ENCODE assay signal across 7 cellular contexts in the genomic region with DNA sequence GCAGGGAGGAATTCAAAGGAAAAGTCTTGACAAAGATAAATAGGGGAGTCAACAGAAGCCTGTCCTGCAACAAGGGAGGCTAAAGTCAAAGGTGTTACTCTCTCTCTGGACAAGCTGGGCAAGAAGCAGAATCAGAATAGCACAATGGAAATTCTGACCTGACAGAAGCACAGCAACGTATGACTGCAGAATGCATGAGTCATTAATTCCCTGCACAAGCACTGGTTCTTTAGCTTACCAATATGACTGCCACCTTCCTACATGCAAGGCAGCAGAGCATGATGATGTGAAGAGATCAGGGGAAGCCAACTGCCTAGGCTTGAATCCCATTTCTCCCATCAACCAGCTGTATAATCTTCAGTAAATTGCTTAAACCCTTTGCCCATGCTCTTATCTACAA.
DNase-seq lines count a peak whose midpoint lies in the region; ATAC-seq and TF ChIP-seq lines count a peak whose summit lies in the region.
"Not testable (repeated sequence)": the region's sequence is repeated elsewhere in the genome, so short reads cannot be mapped to it uniquely, and the experiment has no call there.

No MANE protein-coding gene starts in this region.

- H3K4me1 Mint-ChIP-seq in activated B cell treated with CpG ODN at 0.5 μM for 24 hours; activated T-helper 2 cell treated with anti-CD3 and anti-CD28 coated beads, Interferon-gamma antibody, Interleukin-2, Interleukin-4, amounts not matched to agents 10 μg/mL and 5 μg/mL and 100 μg/mL, durations not matched to agents 14 hours and 24 hours and 36 hours (ENCODE audit: low read depth): not testable (repeated sequence)

- CTCF ChIA-PET in activated B cell treated with CpG ODN at 0.5 μM for 24 hours (lab: Charles Lee): not testable (repeated sequence)

- not testable (repeated sequence) for H3K27ac Mint-ChIP-seq in activated B cell treated with CpG ODN at 0.5 μM for 24 hours
- peak overlapping the region; percentile 84 for H3K27ac Mint-ChIP-seq in activated T-helper 2 cell treated with anti-CD3 and anti-CD28 coated beads, Interferon-gamma antibody, Interleukin-2, Interleukin-4, amounts not matched to agents 10 μg/mL and 5 μg/mL and 100 μg/mL, durations not matched to agents 14 hours and 24 hours and 36 hours

- intact Hi-C loops in activated B cell treated with CpG ODN at 0.5 μM for 24 hours (cut with micrococcal nuclease); activated T-helper 2 cell treated with anti-CD3 and anti-CD28 coated beads, Interferon-gamma antibody, Interleukin-2, Interleukin-4, amounts not matched to agents 10 μg/mL and 5 μg/mL and 100 μg/mL, durations not matched to agents 14 hours and 24 hours and 36 hours (cut with micrococcal nuclease): not testable (repeated sequence)

- not testable (repeated sequence) for H3K36me3 Mint-ChIP-seq in activated B cell treated with CpG ODN at 0.5 μM for 24 hours (ENCODE audit: low read depth); activated T-helper 2 cell treated with anti-CD3 and anti-CD28 coated beads, Interferon-gamma antibody, Interleukin-2, Interleukin-4, amounts not matched to agents 10 μg/mL and 5 μg/mL and 100 μg/mL, durations not matched to agents 14 hours and 24 hours and 36 hours (ENCODE audit: low read depth)

- not testable (repeated sequence) for H3K4me3 Mint-ChIP-seq in activated B cell treated with CpG ODN at 0.5 μM for 24 hours; activated T-helper 2 cell treated with anti-CD3 and anti-CD28 coated beads, Interferon-gamma antibody, Interleukin-2, Interleukin-4, amounts not matched to agents 10 μg/mL and 5 μg/mL and 100 μg/mL, durations not matched to agents 14 hours and 24 hours and 36 hours (ENCODE audit: low read depth)

- H3K9me3 Mint-ChIP-seq in activated B cell treated with CpG ODN at 0.5 μM for 24 hours; activated T-helper 2 cell treated with anti-CD3 and anti-CD28 coated beads, Interferon-gamma antibody, Interleukin-2, Interleukin-4, amounts not matched to agents 10 μg/mL and 5 μg/mL and 100 μg/mL, durations not matched to agents 14 hours and 24 hours and 36 hours: not testable (repeated sequence)

- TF ChIP-seq CTCF in activated B cell treated with CpG ODN at 0.5 μM for 24 hours (IDR thresholded peaks at IDR 0.05): not testable (repeated sequence)

- peak; percentile 71 for ATAC-seq in GM18517 (IDR thresholded peaks at IDR 0.05; ENCODE audit: unreplicated experiment)
- ATAC-seq in GM21367 (IDR thresholded peaks at IDR 0.05; ENCODE audit: unreplicated experiment): peak; percentile 61
- ATAC-seq in HG02798 (IDR thresholded peaks at IDR 0.05; ENCODE audit: poor library complexity, unreplicated experiment): peak; percentile 56
- peak; percentile 76 for ATAC-seq in HG03432 (IDR thresholded peaks at IDR 0.05; ENCODE audit: unreplicated experiment)
- ATAC-seq in activated B cell treated with CpG ODN at 0.5 μM for 24 hours (ENCODE audit: low read depth): peak; percentile 91
- ATAC-seq in esophagus mucosa: peak; percentile 72

- POLR2A ChIA-PET in activated B cell treated with CpG ODN at 0.5 μM for 24 hours (lab: Charles Lee): not testable (repeated sequence)

- not testable (repeated sequence) for DNase-seq in activated B cell treated with CpG ODN at 0.5 μM for 24 hours; activated T-helper 2 cell treated with anti-CD3 and anti-CD28 coated beads, Interferon-gamma antibody, Interleukin-2, Interleukin-4, amounts not matched to agents 10 μg/mL and 5 μg/mL and 100 μg/mL, durations not matched to agents 14 hours and 24 hours and 36 hours (ENCODE audit: low spot score)

- H3K27me3 Mint-ChIP-seq in activated B cell treated with CpG ODN at 0.5 μM for 24 hours; activated T-helper 2 cell treated with anti-CD3 and anti-CD28 coated beads, Interferon-gamma antibody, Interleukin-2, Interleukin-4, amounts not matched to agents 10 μg/mL and 5 μg/mL and 100 μg/mL, durations not matched to agents 14 hours and 24 hours and 36 hours (ENCODE audit: low read depth): not testable (repeated sequence)
